In the genomic region with DNA sequence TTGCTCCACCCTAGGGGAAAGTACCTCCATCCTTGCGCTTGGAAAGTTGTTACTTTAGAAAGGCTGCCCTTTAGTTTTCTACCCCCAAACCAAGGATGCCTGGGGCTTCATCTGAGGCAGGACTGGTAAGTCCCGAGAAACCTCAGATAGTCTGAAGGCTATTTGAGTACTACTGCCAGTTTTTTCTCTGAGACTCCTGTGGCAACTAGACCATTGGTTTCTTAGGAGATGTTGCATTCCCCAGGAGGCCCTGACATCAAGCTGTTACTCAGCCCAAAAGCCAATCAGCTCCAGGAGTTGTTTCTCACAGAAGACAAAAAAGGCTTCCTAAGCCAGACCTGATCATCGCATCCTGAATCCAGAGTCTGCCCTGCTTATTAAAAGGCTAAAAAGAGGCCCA, we compare ENCODE assay signal across 38 cellular contexts.
DNase-seq lines count a peak whose midpoint lies in the region; ATAC-seq, FAIRE-seq and TF ChIP-seq lines count a peak whose summit lies in the region.
"Had no signal": no experiment of that assay in that cellular context is flagged by ENCODE, and none has a peak within 500 bp of the region (broad histone marks: within the 10 kb centered on the region; RNA-seq: fewer than 3 reads in every experiment).

No MANE protein-coding gene starts in this region.

- H3K27ac ChIP-seq in GM23338 (ENCODE audit: low read depth) (no peak overlapping the region), astrocyte (ENCODE audit: low read depth, low read length) (no peak overlapping the region), gastroesophageal sphincter (peak overlapping the region in 2 of 4 donors; percentile 49 to 58), rectal smooth muscle tissue (ENCODE audit: low read depth, low read length) (peak overlapping the region; percentile 4), mesendoderm (ENCODE audit: low read depth, low read length) (no peak overlapping the region)
- H3K27ac ChIP-seq: foreskin keratinocyte, psoas muscle, VCaP had no signal

- no peak overlapping the region for H3K18ac ChIP-seq in mesendoderm (ENCODE audit: low read length)

- WGBS in gastroesophageal sphincter (ENCODE audit: low coverage in 1 of 2), 2 donors: 37 to 45% methylated on average over 2 to 3 of the region's 3 CpGs
- WGBS in mesendoderm (ENCODE audit: extremely low coverage, insufficient coverage, low lambda C conversion rate): no CpG with 5 or more reads among the region's 3 CpGs

- FAIRE-seq in astrocyte (lab: Jason Lieb, UNC): no peak
- FAIRE-seq: bronchial epithelial cell, colon, H1, HepG2, keratinocyte had no signal

- H3K9ac ChIP-seq in astrocyte (ENCODE audit: low read length): no peak overlapping the region
- no peak overlapping the region for H3K9ac ChIP-seq in rectal smooth muscle tissue (ENCODE audit: low read length)
- no peak overlapping the region for H3K9ac ChIP-seq in mesendoderm (ENCODE audit: low read length)

- H3K27me3 ChIP-seq in GM23338 (ENCODE audit: insufficient read depth) (no peaks in the 10 kb centered on the region), astrocyte (ENCODE audit: insufficient read depth, low read length) (no peaks in the 10 kb centered on the region), gastroesophageal sphincter (no peaks in the 10 kb centered on the region), rectal smooth muscle tissue (ENCODE audit: control insufficient read depth, insufficient read depth, low read length) (no peaks in the 10 kb centered on the region), mesendoderm (ENCODE audit: insufficient read depth, low read length, poor library complexity) (no peaks in the 10 kb centered on the region)
- H3K27me3 ChIP-seq: foreskin keratinocyte, heart right ventricle had no signal

- H4K5ac ChIP-seq in mesendoderm (ENCODE audit: low read length): no peak overlapping the region

- TF ChIP-seq CTCF in GM23338 (conservative IDR thresholded peaks at IDR 0.05; ENCODE audit: low read depth in 2 of 2) (no peak), astrocyte (IDR thresholded peaks at IDR 0.05; ENCODE audit: insufficient read depth, low read depth, low read length) (no peak), gastroesophageal sphincter (IDR thresholded peaks at IDR 0.05) (no peak)

- H3K27ac Mint-ChIP-seq in GM23338 (no peak overlapping the region), astrocyte (ENCODE audit: unreplicated experiment) (no peak overlapping the region)
- H3K27ac Mint-ChIP-seq: activated CD4-positive, alpha-beta T cell treated with anti-CD3 and anti-CD28 coated beads for 36 hours; activated CD8-positive, alpha-beta T cell treated with anti-CD3 and anti-CD28 coated beads for 36 hours; activated naive CD4-positive, alpha-beta T cell treated with anti-CD3 and anti-CD28 coated beads, Interleukin-2, amount 50 U/mL, for 72 hours; activated T-helper 2 cell treated with anti-CD3 and anti-CD28 coated beads, Interferon-gamma antibody, Interleukin-2, Interleukin-4, amounts not matched to agents 10 μg/mL and 5 μg/mL and 100 μg/mL, durations not matched to agents 14 hours and 24 hours and 36 hours; naive thymus-derived CD4-positive, alpha-beta T cell; stimulated activated memory B cell treated with anti-CD40 and anti-IgM and Interleukin-4, amounts not matched to agents 10 μg/mL and 1 μg/mL and 100 μg/mL, for 72 hours; type B pancreatic cell had no signal

- H4K8ac ChIP-seq in mesendoderm (ENCODE audit: low read depth, low read length): no peak overlapping the region

- no peak overlapping the region for H3K4me3 ChIP-seq in GM23338
- no peak overlapping the region for H3K4me3 ChIP-seq in astrocyte (ENCODE audit: insufficient read depth, low read depth, low read length)
- H3K4me3 ChIP-seq in gastroesophageal sphincter: no peak overlapping the region
- no peak overlapping the region for H3K4me3 ChIP-seq in rectal smooth muscle tissue (ENCODE audit: low read length)
- H3K4me3 ChIP-seq in mesendoderm (ENCODE audit: low read length): no peak overlapping the region
- H3K4me3 ChIP-seq: heart right ventricle, psoas muscle had no signal

- no peak overlapping the region for H2AFZ ChIP-seq in GM23338
- no peak overlapping the region for H2AFZ ChIP-seq in astrocyte (ENCODE audit: low read depth, low read length)

- DNase-seq in GM23338 (ENCODE audit: low spot score): no peak
- no peak for DNase-seq in astrocyte (ENCODE audit: low read depth)
- no peak for DNase-seq in mesendoderm
- DNase-seq: activated CD4-positive, alpha-beta T cell treated with anti-CD3 and anti-CD28 coated beads for 36 hours; activated CD8-positive, alpha-beta T cell treated with anti-CD3 and anti-CD28 coated beads for 36 hours; Calu3; DMS79 treated with DMSO at 0.1 percent for 48 hours; effector CD4-positive, alpha-beta T cell; foreskin keratinocyte; heart right ventricle; Karpas-422; midbrain; naive thymus-derived CD4-positive, alpha-beta T cell; NCI-H1417 treated with DMSO at 0.1 percent for 48 hours; NCI-H2029 treated with DMSO at 0.1 percent for 48 hours; NCI-H2227 treated with DMSO at 0.1 percent for 48 hours; NCI-H526 treated with DMSO at 0.1 percent for 48 hours; NK-92 treated with Interleukin-12 subunit alpha and Interleukin-12 subunit beta, amount 100 ng/mL, for 24 hours; nucleus accumbens; PC-3; psoas muscle; SHP77; SW 1271; T1000 had no signal

- H2BK120ac ChIP-seq in mesendoderm (ENCODE audit: low read depth, low read length): no peak overlapping the region

- H4K20me1 ChIP-seq in GM23338 (replicated peaks; ENCODE audit: insufficient read depth) (no peaks in the 10 kb centered on the region), astrocyte (ENCODE audit: insufficient read depth, low read length) (no peaks in the 10 kb centered on the region)

- H3K4me1 ChIP-seq in GM23338 (ENCODE audit: insufficient read depth) (no peaks in the 10 kb centered on the region), astrocyte (ENCODE audit: insufficient read depth, low read length) (peaks cover 12% of the 10 kb centered on the region), gastroesophageal sphincter (peaks cover 0 to 38% (median 8%) of the 10 kb centered on the region in 3 donors), rectal smooth muscle tissue (ENCODE audit: control insufficient read depth, insufficient read depth, low read length) (peaks cover 2% of the 10 kb centered on the region), mesendoderm (ENCODE audit: control insufficient read depth, low read depth, low read length) (no peaks in the 10 kb centered on the region)
- H3K4me1 ChIP-seq: foreskin keratinocyte, psoas muscle had no signal

- no peak overlapping the region for H3K4me2 ChIP-seq in GM23338
- H3K4me2 ChIP-seq in astrocyte (ENCODE audit: low read length): peak overlapping the region; percentile 23
- no peak overlapping the region for H3K4me2 ChIP-seq in mesendoderm (ENCODE audit: low read length)

- H3K4ac ChIP-seq in mesendoderm (ENCODE audit: low read depth, low read length): no peak overlapping the region

- H3K79me2 ChIP-seq in GM23338 (replicated peaks; ENCODE audit: insufficient read depth): no peaks in the 10 kb centered on the region
- no peaks in the 10 kb centered on the region for H3K79me2 ChIP-seq in astrocyte (ENCODE audit: insufficient read depth, low read length)
- H3K79me2 ChIP-seq in mesendoderm (ENCODE audit: control insufficient read depth, insufficient read depth, low read length): no peaks in the 10 kb centered on the region

- H3K27me3 Mint-ChIP-seq in GM23338 (ENCODE audit: insufficient read depth, low read depth, poor library complexity) (no peaks in the 10 kb centered on the region), astrocyte (ENCODE audit: low read depth, unreplicated experiment) (no peaks in the 10 kb centered on the region)
- H3K27me3 Mint-ChIP-seq: stimulated activated memory B cell treated with anti-CD40 and anti-IgM and Interleukin-4, amounts not matched to agents 10 μg/mL and 1 μg/mL and 100 μg/mL, for 72 hours had no signal

- no peaks in the 10 kb centered on the region for H3K36me3 Mint-ChIP-seq in GM23338 (ENCODE audit: low read depth)
- H3K36me3 Mint-ChIP-seq in astrocyte (ENCODE audit: low read depth, unreplicated experiment): no peaks in the 10 kb centered on the region
- H3K36me3 Mint-ChIP-seq: activated naive CD4-positive, alpha-beta T cell treated with anti-CD3 and anti-CD28 coated beads, Interleukin-2, amount 50 U/mL, for 72 hours; naive thymus-derived CD4-positive, alpha-beta T cell; stimulated activated memory B cell treated with anti-CD40 and anti-IgM and Interleukin-4, amounts not matched to agents 10 μg/mL and 1 μg/mL and 100 μg/mL, for 72 hours had no signal

- H3F3A ChIP-seq in GM23338 (replicated peaks; ENCODE audit: low read depth): no peaks in the 10 kb centered on the region

- H3K9me3 ChIP-seq in astrocyte (ENCODE audit: insufficient read depth, low read depth, low read length): no peaks in the 10 kb centered on the region
- no peaks in the 10 kb centered on the region for H3K9me3 ChIP-seq in gastroesophageal sphincter
- H3K9me3 ChIP-seq: heart right ventricle, psoas muscle had no signal

- peaks cover under 1% of the 10 kb centered on the region; the same call in 1 of the 2 replicates for H3K9me2 ChIP-seq in GM23338 (ENCODE audit: insufficient read depth)

- TF ChIP-seq EP300 in gastroesophageal sphincter (IDR thresholded peaks at IDR 0.05): no peak

- H3K36me3 ChIP-seq in GM23338 (ENCODE audit: insufficient read depth) (no peaks in the 10 kb centered on the region), astrocyte (ENCODE audit: insufficient read depth, low read length) (no peaks in the 10 kb centered on the region), gastroesophageal sphincter (no peaks in the 10 kb centered on the region), rectal smooth muscle tissue (ENCODE audit: control insufficient read depth, insufficient read depth, low read length) (no peaks in the 10 kb centered on the region), mesendoderm (ENCODE audit: control insufficient read depth, insufficient read depth, low read length) (no peaks in the 10 kb centered on the region)
- H3K36me3 ChIP-seq: heart right ventricle had no signal

- H3K4me3 Mint-ChIP-seq in GM23338 (no peak overlapping the region), astrocyte (ENCODE audit: unreplicated experiment) (no peak overlapping the region)
- H3K4me3 Mint-ChIP-seq: activated CD4-positive, alpha-beta T cell treated with anti-CD3 and anti-CD28 coated beads for 36 hours; activated CD8-positive, alpha-beta T cell treated with anti-CD3 and anti-CD28 coated beads for 36 hours; naive thymus-derived CD4-positive, alpha-beta T cell; stimulated activated memory B cell treated with anti-CD40 and anti-IgM and Interleukin-4, amounts not matched to agents 10 μg/mL and 1 μg/mL and 100 μg/mL, for 72 hours; type B pancreatic cell had no signal

- no peak overlapping the region for H3K23ac ChIP-seq in mesendoderm (ENCODE audit: low read length)

- H3K4me1 Mint-ChIP-seq in GM23338 (no peaks in the 10 kb centered on the region), astrocyte (ENCODE audit: low read depth, unreplicated experiment) (peaks cover 21% of the 10 kb centered on the region)
- H3K4me1 Mint-ChIP-seq: activated CD4-positive, alpha-beta T cell treated with anti-CD3 and anti-CD28 coated beads for 36 hours; stimulated activated memory B cell treated with anti-CD40 and anti-IgM and Interleukin-4, amounts not matched to agents 10 μg/mL and 1 μg/mL and 100 μg/mL, for 72 hours had no signal

- no peak overlapping the region for H3K56ac ChIP-seq in mesendoderm (ENCODE audit: low read length)

- TF ChIP-seq POLR2A in gastroesophageal sphincter (IDR thresholded peaks at IDR 0.05): no peak

- ATAC-seq in GM23338 (peak; percentile 43; the same call in 1 of the 3 replicates), gastroesophageal sphincter (peak; percentile 32), HG02759 (IDR thresholded peaks at IDR 0.05; ENCODE audit: unreplicated experiment) (no peak), HG03095 (IDR thresholded peaks at IDR 0.05; ENCODE audit: unreplicated experiment) (no peak)
- ATAC-seq: activated CD4-positive, alpha-beta T cell treated with anti-CD3 and anti-CD28 coated beads for 36 hours; activated CD8-positive, alpha-beta T cell treated with anti-CD3 and anti-CD28 coated beads for 36 hours; activated naive CD4-positive, alpha-beta T cell treated with anti-CD3 and anti-CD28 coated beads, Interleukin-2, amount 50 U/mL, for 72 hours; HepG2; naive thymus-derived CD4-positive, alpha-beta T cell; PC-3; psoas muscle; stimulated activated memory B cell treated with anti-CD40 and anti-IgM and Interleukin-4, amounts not matched to agents 10 μg/mL and 1 μg/mL and 100 μg/mL, for 72 hours had no signal

- H2BK15ac ChIP-seq in mesendoderm (replicated peaks; ENCODE audit: low read depth): no peak overlapping the region

- H3K9me3 Mint-ChIP-seq in GM23338 (no peaks in the 10 kb centered on the region), astrocyte (ENCODE audit: unreplicated experiment) (no peaks in the 10 kb centered on the region)
- H3K9me3 Mint-ChIP-seq: activated CD8-positive, alpha-beta T cell treated with anti-CD3 and anti-CD28 coated beads for 36 hours; activated naive CD4-positive, alpha-beta T cell treated with anti-CD3 and anti-CD28 coated beads, Interleukin-2, amount 50 U/mL, for 72 hours; activated T-helper 2 cell treated with anti-CD3 and anti-CD28 coated beads, Interferon-gamma antibody, Interleukin-2, Interleukin-4, amounts not matched to agents 10 μg/mL and 5 μg/mL and 100 μg/mL, durations not matched to agents 14 hours and 24 hours and 36 hours; naive thymus-derived CD4-positive, alpha-beta T cell; stimulated activated memory B cell treated with anti-CD40 and anti-IgM and Interleukin-4, amounts not matched to agents 10 μg/mL and 1 μg/mL and 100 μg/mL, for 72 hours; type B pancreatic cell had no signal

- peaks cover 2% of the 10 kb centered on the region for H3K79me1 ChIP-seq in mesendoderm (ENCODE audit: low read length)

- H2BK5ac ChIP-seq in mesendoderm (ENCODE audit: low read length): no peak overlapping the region

- no peak overlapping the region for H2AK5ac ChIP-seq in mesendoderm (ENCODE audit: low read length)

Comparison
In these comparisons a context has a peak if more than half of its experiments do, and no peak if none do; other contexts are left out.
1. ATAC-seq: peak in GM23338 (single experiment) and gastroesophageal sphincter (single experiment); none in HG02759 (single experiment) and HG03095 (single experiment).